Comparison of ENCODE assay signal across 13 cellular contexts in genomic region chrX:108186811-108187210, GRCh38.
A peak's percentile ranks its signal among the peaks of the same experiment; 100 is the strongest.
DNase-seq lines count a peak whose midpoint lies in the region; FAIRE-seq and TF ChIP-seq lines count a peak whose summit lies in the region.
"Had no signal": no experiment of that assay in that cellular context is flagged by ENCODE, and none has a peak within 500 bp of the region (broad histone marks: within the 10 kb centered on the region; RNA-seq: fewer than 3 reads in every experiment).

No MANE protein-coding gene starts in this region.

- 0% methylated on average over 4 of the region's 4 CpGs for WGBS in SK-N-SH (ENCODE audit: low lambda C conversion rate)

- H3K9me3 ChIP-seq in SK-N-SH (no peaks in the 10 kb centered on the region), uterus (no peaks in the 10 kb centered on the region)
- H3K9me3 ChIP-seq: lower lobe of right lung had no signal

- H3K79me2 ChIP-seq in SK-N-SH (ENCODE audit: insufficient read depth): no peaks in the 10 kb centered on the region

- no peaks in the 10 kb centered on the region for H4K20me1 ChIP-seq in SK-N-SH (ENCODE audit: insufficient read depth)

- H3K36me3 ChIP-seq in SK-N-SH (replicated peaks in 1 of 2; ENCODE audit: control insufficient read depth in 1 of 2, insufficient read depth in 2 of 2, low read length in 1 of 2) (no peaks in the 10 kb centered on the region), uterus (no peaks in the 10 kb centered on the region)
- H3K36me3 ChIP-seq: lower lobe of right lung had no signal

- no peak overlapping the region for H3K4me2 ChIP-seq in SK-N-SH

- no peak for TF ChIP-seq RAD21 in SK-N-SH (IDR thresholded peaks at IDR 0.05; ENCODE audit: low read length)

- no peaks in the 10 kb centered on the region for H3F3A ChIP-seq in SK-N-SH (replicated peaks; ENCODE audit: insufficient read depth)

- no peaks in the 10 kb centered on the region for H3K9me2 ChIP-seq in SK-N-SH

- CTCF ChIA-PET in SK-N-SH (lab: Yijun Ruan, JAX): no interaction called here

- H3K9ac ChIP-seq in SK-N-SH: no peak overlapping the region

- intact Hi-C loops in uterus (cut with DNase I; ENCODE audit: low total_unique reads): no loop called here

- peak; percentile 97 for FAIRE-seq in H54 (lab: Jason Lieb, UNC)
- no peak for FAIRE-seq in urothelium cell line (lab: Jason Lieb, UNC)
- FAIRE-seq in GM19239 (lab: Jason Lieb, UNC): no peak

- H3K4me1 ChIP-seq in SK-N-SH (ENCODE audit: control insufficient read depth in 1 of 2, insufficient read depth in 2 of 2, low read depth in 1 of 2, low read length in 1 of 2) (no peaks in the 10 kb centered on the region), uterus (no peaks in the 10 kb centered on the region)
- H3K4me1 ChIP-seq: lower lobe of right lung had no signal

- H3K27me3 ChIP-seq in SK-N-SH (ENCODE audit: insufficient read depth) (no peaks in the 10 kb centered on the region; the same call in 1 of the 2 replicates), uterus (no peaks in the 10 kb centered on the region)

- TF ChIP-seq EP300 in SK-N-SH (IDR thresholded peaks at IDR 0.05; ENCODE audit: borderline replicate concordance in 1 of 2, low read depth in 1 of 2, low read length in 1 of 2): no peak

- TF ChIP-seq CTCF in SK-N-SH (IDR thresholded peaks at IDR 0.05) (no peak), fibroblast of the aortic adventitia (IDR thresholded peaks at IDR 0.05; ENCODE audit: insufficient read depth, low read length) (no peak), uterus (IDR thresholded peaks at IDR 0.05) (no peak)

- H3K4me3 ChIP-seq in SK-N-SH (ENCODE audit: low read depth in 2 of 2, low read length in 1 of 2): no peak overlapping the region
- H3K4me3 ChIP-seq in fibroblast of the aortic adventitia (ENCODE audit: low read depth, low read length): no peak overlapping the region
- no peak overlapping the region for H3K4me3 ChIP-seq in uterus
- H3K4me3 ChIP-seq: lower lobe of right lung had no signal

- POLR2A ChIA-PET in SK-N-SH (lab: Yijun Ruan, JAX): no interaction called here

- DNase-seq in H54 (ENCODE audit: insufficient read length, low spot score): peak; percentile 63
- DNase-seq in SK-N-SH: no peak
- peak; percentile 80 for DNase-seq in fibroblast of the aortic adventitia (ENCODE audit: low read depth)
- peak; percentile 38 for DNase-seq in urothelium cell line (ENCODE audit: low spot score)
- no peak for DNase-seq in uterus
- no peak for DNase-seq in DMS114 treated with DMSO at 0.1 percent for 48 hours (lab: John Stamatoyannopoulos, UW; ENCODE audit: unreplicated experiment)
- no peak for DNase-seq in GM19239 (ENCODE audit: insufficient read length, low spot score)
- DNase-seq: activated CD4-positive, alpha-beta T cell treated with anti-CD3 and anti-CD28 coated beads for 4 hours; lower lobe of right lung; NCI-H1436; posterior cingulate gyrus; stimulated activated CD4-positive, alpha-beta T cell treated with anti-CD3 and anti-CD28 coated beads, Interleukin-4, amount 100 ng/mL, for 1 hour; stimulated activated naive CD8-positive, alpha-beta T cell treated with anti-CD3 and anti-CD28 coated beads, Interleukin-15, amount 100 ng/mL, for 72 hours had no signal

- peak overlapping the region in 1 of 2 experiments; percentile 13; a peak in 1 of 4 replicates for H3K27ac ChIP-seq in SK-N-SH (ENCODE audit: low read depth in 2 of 2, low read length in 1 of 2)
- no peak overlapping the region for H3K27ac ChIP-seq in uterus
- H3K27ac ChIP-seq: lower lobe of right lung had no signal

- no peak for TF ChIP-seq POLR2A in H54 (IDR thresholded peaks at IDR 0.05; ENCODE audit: low read depth, low read length)
- no peak for TF ChIP-seq POLR2A in uterus (IDR thresholded peaks at IDR 0.05)

- no peak overlapping the region for H2AFZ ChIP-seq in SK-N-SH (ENCODE audit: low read depth)

TF ChIP-seq in SK-N-SH, 30 proteins besides CTCF, POLR2A, EP300 and RAD21:
- TF ChIP-seq FOSL2 (IDR thresholded peaks at IDR 0.05; ENCODE audit: borderline replicate concordance, low read depth): peak; percentile 43; the same call in 1 of the 2 replicates
- TF ChIP-seq, protein P1, sequence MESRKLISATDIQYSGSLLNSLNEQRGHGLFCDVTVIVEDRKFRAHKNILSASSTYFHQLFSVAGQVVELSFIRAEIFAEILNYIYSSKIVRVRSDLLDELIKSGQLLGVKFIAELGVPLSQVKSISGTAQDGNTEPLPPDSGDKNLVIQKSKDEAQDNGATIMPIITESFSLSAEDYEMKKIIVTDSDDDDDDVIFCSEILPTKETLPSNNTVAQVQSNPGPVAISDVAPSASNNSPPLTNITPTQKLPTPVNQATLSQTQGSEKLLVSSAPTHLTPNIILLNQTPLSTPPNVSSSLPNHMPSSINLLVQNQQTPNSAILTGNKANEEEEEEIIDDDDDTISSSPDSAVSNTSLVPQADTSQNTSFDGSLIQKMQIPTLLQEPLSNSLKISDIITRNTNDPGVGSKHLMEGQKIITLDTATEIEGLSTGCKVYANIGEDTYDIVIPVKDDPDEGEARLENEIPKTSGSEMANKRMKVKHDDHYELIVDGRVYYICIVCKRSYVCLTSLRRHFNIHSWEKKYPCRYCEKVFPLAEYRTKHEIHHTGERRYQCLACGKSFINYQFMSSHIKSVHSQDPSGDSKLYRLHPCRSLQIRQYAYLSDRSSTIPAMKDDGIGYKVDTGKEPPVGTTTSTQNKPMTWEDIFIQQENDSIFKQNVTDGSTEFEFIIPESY (IDR thresholded peaks at IDR 0.05; ENCODE audit: borderline replicate concordance, low read depth): no peak
- TF ChIP-seq TCF12 (IDR thresholded peaks at IDR 0.05): peak; percentile 15; the same call in 1 of the 2 replicates
- no peak for TF ChIP-seq RCOR1 (IDR thresholded peaks at IDR 0.05; ENCODE audit: low read length)
- TF ChIP-seq JUND (IDR thresholded peaks at IDR 0.05): peak; percentile 59
- no peak for TF ChIP-seq GABPA (IDR thresholded peaks at IDR 0.05; ENCODE audit: low read depth)
- TF ChIP-seq RXRA (IDR thresholded peaks at IDR 0.05; ENCODE audit: borderline replicate concordance, low read depth): no peak
- TF ChIP-seq EZH2phosphoT487 (IDR thresholded peaks at IDR 0.05; ENCODE audit: borderline replicate concordance, low read depth): no peak

Comparison
In these comparisons a context has a peak if more than half of its experiments do, and no peak if none do; other contexts are left out.
1. DNase-seq: peak in H54 (single experiment), fibroblast of the aortic adventitia (single experiment) and urothelium cell line (single experiment); none in SK-N-SH (single experiment), uterus (0 of 2), DMS114 treated with DMSO at 0.1 percent for 48 hours (single experiment) and GM19239 (single experiment).